1 cellular context compared by ENCODE assay signal in genomic region chr10:60570941-60571340, GRCh38.
TF ChIP-seq lines count a peak whose summit lies in the region.

No MANE protein-coding gene starts in this region.

TF ChIP-seq in HepG2, 621 proteins besides CTCF, POLR2A, EP300 and RAD21:
- TF ChIP-seq MXD3 (CRISPR knock-in tag; IDR thresholded peaks at IDR 0.05) (no peak), SAP130 (CRISPR knock-in tag; IDR thresholded peaks at IDR 0.05; ENCODE audit: low read depth) (no peak)
